ENCODE assay signal across 15 cellular contexts in genomic region chr4:153141238-153141637, GRCh38.
DNase-seq lines count a peak whose midpoint lies in the region; ATAC-seq and TF ChIP-seq lines count a peak whose summit lies in the region.
"Had no signal": no experiment of that assay in that cellular context is flagged by ENCODE, and none has a peak within 500 bp of the region (broad histone marks: within the 10 kb centered on the region; RNA-seq: fewer than 3 reads in every experiment).

No MANE protein-coding gene starts in this region.

- H3K9me3 Mint-ChIP-seq in activated B cell treated with CpG ODN at 0.5 μM for 24 hours (no peaks in the 10 kb centered on the region), memory B cell (no peaks in the 10 kb centered on the region)
- no peaks in the 10 kb centered on the region for H3K9me3 Mint-ChIP-seq in activated CD4-positive, alpha-beta T cell treated with anti-CD3 and anti-CD28 coated beads, Interleukin-2, amount 10 ng/mL, durations not matched to agents 24 days and 14 days

- H3K27ac Mint-ChIP-seq in activated B cell treated with CpG ODN at 0.5 μM for 24 hours (no peak overlapping the region), memory B cell (no peak overlapping the region)
- no peak overlapping the region for H3K27ac Mint-ChIP-seq in activated CD4-positive, alpha-beta T cell treated with anti-CD3 and anti-CD28 coated beads, Interleukin-2, amount 10 ng/mL, durations not matched to agents 24 days and 14 days

- H3K4me1 Mint-ChIP-seq in activated B cell treated with CpG ODN at 0.5 μM for 24 hours = peaks cover 15% of the 10 kb centered on the region
- peaks cover 9% of the 10 kb centered on the region for H3K4me1 Mint-ChIP-seq in memory B cell
- peaks cover 4% of the 10 kb centered on the region for H3K4me1 Mint-ChIP-seq in activated CD4-positive, alpha-beta T cell treated with anti-CD3 and anti-CD28 coated beads, Interleukin-2, amount 10 ng/mL, durations not matched to agents 24 days and 14 days

- peaks cover 19% of the 10 kb centered on the region for H3K27me3 Mint-ChIP-seq in activated B cell treated with CpG ODN at 0.5 μM for 24 hours
- H3K27me3 Mint-ChIP-seq in memory B cell = peaks cover 6% of the 10 kb centered on the region
- H3K27me3 Mint-ChIP-seq in activated CD4-positive, alpha-beta T cell treated with anti-CD3 and anti-CD28 coated beads, Interleukin-2, amount 10 ng/mL, durations not matched to agents 24 days and 14 days = peaks cover 25% of the 10 kb centered on the region

- no peak overlapping the region for H3K4me3 Mint-ChIP-seq in activated B cell treated with CpG ODN at 0.5 μM for 24 hours
- H3K4me3 Mint-ChIP-seq in memory B cell = no peak overlapping the region
- no peak overlapping the region for H3K4me3 Mint-ChIP-seq in activated CD4-positive, alpha-beta T cell treated with anti-CD3 and anti-CD28 coated beads, Interleukin-2, amount 10 ng/mL, durations not matched to agents 24 days and 14 days

- POLR2A ChIA-PET in activated B cell treated with CpG ODN at 0.5 μM for 24 hours (lab: Charles Lee) = interaction anchor here (1.0 kb wide), 1 partner anchor 10 kb away, joined by 16 read pairs; no protein-coding TSS in a partner anchor

- no peak for TF ChIP-seq CTCF in activated B cell treated with CpG ODN at 0.5 μM for 24 hours (IDR thresholded peaks at IDR 0.05)

- CTCF ChIA-PET in activated B cell treated with CpG ODN at 0.5 μM for 24 hours (lab: Charles Lee) = interaction anchor here (0.8 kb wide), 1 partner anchor 503 kb away, joined by 3 read pairs; no protein-coding TSS in a partner anchor

- intact Hi-C loops in activated B cell treated with CpG ODN at 0.5 μM for 24 hours (cut with micrococcal nuclease) = loop anchor here (5.0 kb wide), 1 partner anchor 611 kb away; no protein-coding TSS in a partner anchor
- intact Hi-C loops in activated CD4-positive, alpha-beta T cell treated with anti-CD3 and anti-CD28 coated beads, Interleukin-2, amount 10 ng/mL, durations not matched to agents 24 days and 14 days (cut with micrococcal nuclease) = no loop called here

- peak; percentile 42 for DNase-seq in activated CD8-positive, alpha-beta memory T cell treated with anti-CD3 and anti-CD28 coated beads for 24 hours
- no peak for DNase-seq in activated CD8-positive, alpha-beta memory T cell treated with anti-CD3 and anti-CD28 coated beads, Interleukin-2, amount 50 U/mL, for 48 hours
- DNase-seq in activated B cell treated with CpG ODN at 0.5 μM for 24 hours (no peak), memory B cell (ENCODE audit: low spot score in 2 of 2) (no peak), NCI-H524 (lab: John Stamatoyannopoulos, UW) (no peak), NCI-H1417 treated with DMSO at 0.1 percent for 48 hours (lab: John Stamatoyannopoulos, UW) (no peak)
- DNase-seq in activated CD4-positive, alpha-beta T cell treated with anti-CD3 and anti-CD28 coated beads, Interleukin-2, amount 10 ng/mL, durations not matched to agents 24 days and 14 days = no peak
- DNase-seq: DMS79 treated with DMSO at 0.1 percent for 48 hours, NCI-H1105, NCI-H1694, NCI-H2081 treated with DMSO at 0.1 percent for 48 hours, NCI-H446 treated with DMSO at 0.1 percent for 48 hours, NCI-H748 treated with DMSO at 0.1 percent for 48 hours, SJCRH30 had no signal

- ATAC-seq in activated B cell treated with CpG ODN at 0.5 μM for 24 hours (ENCODE audit: low read depth) (peak; percentile 50), memory B cell (ENCODE audit: low read depth) (peak; percentile 47)
- ATAC-seq: Panc1 had no signal

- H3K36me3 Mint-ChIP-seq in activated B cell treated with CpG ODN at 0.5 μM for 24 hours (ENCODE audit: low read depth) (no peaks in the 10 kb centered on the region), memory B cell (no peaks in the 10 kb centered on the region)
- no peaks in the 10 kb centered on the region for H3K36me3 Mint-ChIP-seq in activated CD4-positive, alpha-beta T cell treated with anti-CD3 and anti-CD28 coated beads, Interleukin-2, amount 10 ng/mL, durations not matched to agents 24 days and 14 days (ENCODE audit: low read depth)
